In the genomic region with DNA sequence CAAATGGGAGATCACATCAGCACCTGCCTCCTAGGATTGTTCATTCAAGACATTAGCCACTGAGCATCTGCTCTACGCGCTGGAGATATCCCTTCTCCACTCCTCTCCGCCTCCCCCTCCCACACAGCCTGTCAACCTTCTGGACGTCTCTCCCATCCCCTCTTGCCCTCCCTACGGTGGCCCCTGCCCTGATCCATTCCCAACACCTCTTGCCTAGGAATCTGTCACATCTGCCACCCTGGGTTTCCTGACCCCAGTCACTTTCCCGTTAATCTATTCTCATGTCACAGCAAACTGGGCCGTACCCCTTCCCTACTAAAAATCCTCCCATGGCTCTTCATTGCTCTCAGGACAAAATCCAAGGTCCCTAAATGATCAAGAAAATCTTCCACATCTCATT, we compare ENCODE assay signal across 9 cellular contexts. TPM values are rescaled to one million over a fixed set of nuclear protein-coding genes. Genes with fewer than 3 reads are reported as not detected.
DNase-seq lines count a peak whose midpoint lies in the region; ATAC-seq and TF ChIP-seq lines count a peak whose summit lies in the region.
"Had no signal": no experiment of that assay in that cellular context is flagged by ENCODE, and none has a peak within 500 bp of the region (broad histone marks: within the 10 kb centered on the region; RNA-seq: fewer than 3 reads in every experiment).

No MANE protein-coding gene starts in this region.

- H3K36me3 ChIP-seq in esophagus muscularis mucosa (peaks cover 30 to 47% (median 37%) of the 10 kb centered on the region in 4 donors), neuron (ENCODE audit: insufficient read depth, low read length) (peaks cover 43% of the 10 kb centered on the region)

- no peaks in the 10 kb centered on the region for H3K27me3 ChIP-seq in esophagus muscularis mucosa
- no peaks in the 10 kb centered on the region for H3K27me3 ChIP-seq in neuron (ENCODE audit: insufficient read depth, low read length)

- intact Hi-C loops in esophagus muscularis mucosa (cut with DNase I), result no loop called here

- H3K27ac ChIP-seq in C4-2B (peak overlapping the region; percentile 53), esophagus muscularis mucosa (replicated peaks in 1 of 4) (peak overlapping the region; percentile 53 to 88 (median 78))

- TF ChIP-seq POLR2A in esophagus muscularis mucosa (IDR thresholded peaks at IDR 0.05; ENCODE audit: low read depth), result no peak

- 16% methylated on average over 7 of the region's 7 CpGs for WGBS in esophagus muscularis mucosa

- no peak for ATAC-seq in stimulated activated naive CD8-positive, alpha-beta T cell treated with anti-CD3 and anti-CD28 coated beads, Interleukin-15, Interleukin-2, amounts not matched to agents 100 U/mL and 50 U/mL, for 24 hours

- TF ChIP-seq CTCF in C4-2B (conservative IDR thresholded peaks at IDR 0.05) (no peak), esophagus muscularis mucosa (IDR thresholded peaks at IDR 0.05) (no peak), GM13976 (IDR thresholded peaks at IDR 0.05; ENCODE audit: borderline replicate concordance, control extremely low read depth, extremely low read depth, insufficient read depth, missing control alignments) (no peak)

- DNase-seq in NCI-H345 (lab: John Stamatoyannopoulos, UW), result peak; percentile 27
- no peak for DNase-seq in esophagus muscularis mucosa (ENCODE audit: extremely low spot score)
- DNase-seq in stimulated activated naive CD8-positive, alpha-beta T cell treated with anti-CD3 and anti-CD28 coated beads, Interleukin-15, Interleukin-2, amounts not matched to agents 100 U/mL and 50 U/mL, for 24 hours, result no peak
- DNase-seq in GM13976 (ENCODE audit: low spot score), result no peak
- no peak for DNase-seq in cerebellar nuclear complex (lab: John Stamatoyannopoulos, UW)
- DNase-seq in NCI-H2107 treated with DMSO at 0.1 percent for 48 hours (lab: John Stamatoyannopoulos, UW; ENCODE audit: unreplicated experiment), result no peak

- TF ChIP-seq EP300 in esophagus muscularis mucosa (IDR thresholded peaks at IDR 0.05), result no peak

- in situ Hi-C loops in GM13976 (cut with MboI; ENCODE audit: low sequenced_read_pairs, unreplicated experiment), result no loop called here

- H3K9me3 ChIP-seq in esophagus muscularis mucosa (no peaks in the 10 kb centered on the region), neuron (ENCODE audit: low read length) (no peaks in the 10 kb centered on the region)

- H3K4me3 ChIP-seq in esophagus muscularis mucosa (peak overlapping the region; percentile 65 to 81 (median 73)), neuron (ENCODE audit: low read length) (peak overlapping the region; percentile 55)

- H3K4me1 ChIP-seq in esophagus muscularis mucosa (peaks cover 14 to 26% (median 20%) of the 10 kb centered on the region in 4 donors), neuron (ENCODE audit: insufficient read depth, low read length) (peaks cover 20% of the 10 kb centered on the region)

- no peak overlapping the region for H2AFZ ChIP-seq in neuron (ENCODE audit: low read depth, low read length)

RNA-seq across cellular contexts. Expression of gene DYRK1B, which starts 10.3 kb away (rescaled TPM):
- total RNA-seq in esophagus muscularis mucosa, result 10 to 100 TPM in 3 of 4 donors, 1 to 10 TPM in 1; 9.3 to 19.4 (median 15.4) TPM

RNA-seq across cellular contexts. Expression of gene FBL, which starts 22.5 kb away (rescaled TPM):
- total RNA-seq in esophagus muscularis mucosa, result 100 to 1,000 TPM in 2 of 4 donors, 10 to 100 TPM in 2; 90.6 to 142 (median 96.7) TPM

RNA-seq across cellular contexts. Expression of gene LEUTX, which starts 45.0 kb away (rescaled TPM):
- total RNA-seq in esophagus muscularis mucosa, result not detected
- total RNA-seq: T-cell had no signal
